21 cellular contexts compared by ENCODE assay signal in genomic region chr14:56349942-56350341, GRCh38.
"Had no signal": no experiment of that assay in that cellular context is flagged by ENCODE, and none has a peak within 500 bp of the region (broad histone marks: within the 10 kb centered on the region; RNA-seq: fewer than 3 reads in every experiment).

No MANE protein-coding gene starts in this region.

- DNase-seq: Karpas-422, KG1, MM.1S, NCI-H1092 treated with DMSO at 0.1 percent for 48 hours, NCI-H1436, NCI-H187, NCI-H2029, NCI-H2081 treated with DMSO at 0.1 percent for 48 hours, NCI-H2171, NCI-H226, NCI-H446, NCI-H510A, NCI-H524 treated with DMSO at 0.1 percent for 48 hours, NCI-H69, NCI-H774, Right ventricle myocardium superior, RPMI8226, SIG-M5 had no signal

- H3K36me3 ChIP-seq: SJSA1 had no signal

- H3K27ac ChIP-seq: HL-60, SJSA1, SK-N-MC had no signal

- H3K9me3 ChIP-seq: SJSA1 had no signal

- H3K4me3 ChIP-seq: SJSA1, SK-N-MC had no signal

- H3K27me3 ChIP-seq: SJSA1 had no signal
